ENCODE assay signal across 15 cellular contexts in the genomic region with DNA sequence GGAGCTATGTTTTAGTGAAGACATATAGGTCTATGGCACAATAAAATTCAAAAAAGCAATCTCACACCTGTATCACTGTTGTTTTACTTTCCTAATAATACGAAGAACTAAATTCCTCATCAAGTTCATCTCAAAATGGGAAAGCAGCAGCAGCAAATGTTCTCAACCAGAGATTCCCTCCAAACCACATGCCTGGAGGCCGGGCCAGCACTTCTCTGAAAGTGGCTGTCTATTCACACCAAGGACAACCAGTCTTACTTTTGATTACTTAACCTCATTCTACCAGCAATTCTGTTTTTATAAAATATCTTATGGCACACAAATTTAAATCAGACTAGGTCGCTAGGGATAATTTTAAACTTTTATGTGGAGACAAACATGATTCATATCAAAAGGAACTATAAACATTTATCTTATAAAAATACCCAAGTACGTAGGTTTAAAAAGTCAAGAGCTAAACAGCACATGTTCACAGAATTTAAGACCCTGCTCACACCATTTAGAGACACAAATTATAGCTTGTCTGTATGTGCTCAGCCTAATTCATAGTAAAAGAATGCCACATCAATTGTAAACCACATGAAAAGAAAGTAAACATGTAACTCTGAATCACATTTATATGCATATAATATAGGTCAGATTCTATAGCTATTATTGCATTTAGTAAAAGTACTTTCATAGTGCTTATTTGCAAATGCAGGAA. TPM values are rescaled to one million over a fixed set of nuclear protein-coding genes. Genes with fewer than 3 reads are reported as not detected.
DNase-seq lines count a peak whose midpoint lies in the region; ATAC-seq and TF ChIP-seq lines count a peak whose summit lies in the region.
"Had no signal": no experiment of that assay in that cellular context is flagged by ENCODE, and none has a peak within 500 bp of the region (broad histone marks: within the 10 kb centered on the region; RNA-seq: fewer than 3 reads in every experiment).

No MANE protein-coding gene starts in this region.

- TF ChIP-seq POLR2A in gastroesophageal sphincter (IDR thresholded peaks at IDR 0.05) = no peak

- CTCF ChIA-PET in WTC11 (lab: Charles Lee) = interaction anchor here (0.8 to 2.1 kb wide), 6 partner anchors 10 to 106 kb away, joined by 3 to 9 read pairs (median 4); no protein-coding TSS in a partner anchor
- CTCF ChIA-PET in activated CD4-positive, alpha-beta memory T cell treated with anti-CD3 and anti-CD28 coated beads for 36 hours (lab: Charles Lee) = interaction anchor here (1.1 to 3.2 kb wide), 2 partner anchors 12 to 45 kb away, joined by 3 to 15 read pairs; no protein-coding TSS in a partner anchor

- H3K27me3 ChIP-seq in gastroesophageal sphincter = no peaks in the 10 kb centered on the region

- H3K4me1 ChIP-seq in gastroesophageal sphincter = peaks cover 4 to 61% (median 14%) of the 10 kb centered on the region in 3 donors

- no peaks in the 10 kb centered on the region for H3K27me3 Mint-ChIP-seq in activated naive CD4-positive, alpha-beta T cell treated with anti-CD3 and anti-CD28 coated beads, Interleukin-2, amount 50 U/mL, for 24 hours
- H3K27me3 Mint-ChIP-seq in WTC11 (ENCODE audit: low read depth) = no peaks in the 10 kb centered on the region
- no peaks in the 10 kb centered on the region for H3K27me3 Mint-ChIP-seq in activated CD4-positive, alpha-beta memory T cell treated with anti-CD3 and anti-CD28 coated beads for 36 hours
- H3K27me3 Mint-ChIP-seq in type B pancreatic cell = no peaks in the 10 kb centered on the region
- H3K27me3 Mint-ChIP-seq: activated CD8-positive, alpha-beta memory T cell treated with anti-CD3 and anti-CD28 coated beads, Interleukin-2, amount 10 ng/mL, durations not matched to agents 7 days and 5 days had no signal

- WGBS in gastroesophageal sphincter (ENCODE audit: low coverage in 1 of 2), 2 donors = 33 to 49% methylated on average over 3 of the region's 4 CpGs

- no peak for TF ChIP-seq EP300 in gastroesophageal sphincter (IDR thresholded peaks at IDR 0.05)

- peak overlapping the region in 3 of 4 donors; percentile 38 to 50 (median 41) for H3K27ac ChIP-seq in gastroesophageal sphincter
- H3K27ac ChIP-seq: epithelial cell of prostate had no signal

- H3K36me3 Mint-ChIP-seq in activated naive CD4-positive, alpha-beta T cell treated with anti-CD3 and anti-CD28 coated beads, Interleukin-2, amount 50 U/mL, for 24 hours = peaks cover 5% of the 10 kb centered on the region
- H3K36me3 Mint-ChIP-seq in WTC11 (no peaks in the 10 kb centered on the region), type B pancreatic cell (no peaks in the 10 kb centered on the region)
- no peaks in the 10 kb centered on the region for H3K36me3 Mint-ChIP-seq in activated CD4-positive, alpha-beta memory T cell treated with anti-CD3 and anti-CD28 coated beads for 36 hours

- H3K9me3 Mint-ChIP-seq in activated naive CD4-positive, alpha-beta T cell treated with anti-CD3 and anti-CD28 coated beads, Interleukin-2, amount 50 U/mL, for 24 hours = no peaks in the 10 kb centered on the region
- H3K9me3 Mint-ChIP-seq in WTC11 = no peaks in the 10 kb centered on the region
- no peaks in the 10 kb centered on the region for H3K9me3 Mint-ChIP-seq in activated CD4-positive, alpha-beta memory T cell treated with anti-CD3 and anti-CD28 coated beads for 36 hours
- no peaks in the 10 kb centered on the region for H3K9me3 Mint-ChIP-seq in type B pancreatic cell
- H3K9me3 Mint-ChIP-seq: T-helper 2 cell treated with Interferon-gamma antibody and Interleukin-4, amounts not matched to agents 5 μg/mL and 100 μg/mL, for 36 hours had no signal

- DNase-seq in activated naive CD4-positive, alpha-beta T cell treated with Interleukin-2 at 50 U/mL for 16 hours = no peak
- DNase-seq in WTC11 (ENCODE audit: low spot score) (no peak), NCI-H2171 (lab: John Stamatoyannopoulos, UW) (no peak), type B pancreatic cell (ENCODE audit: extremely low spot score, unreplicated experiment) (no peak)
- no peak for DNase-seq in activated CD4-positive, alpha-beta memory T cell treated with anti-CD3 and anti-CD28 coated beads for 36 hours
- DNase-seq: ACHN; activated CD8-positive, alpha-beta memory T cell treated with anti-CD3 and anti-CD28 coated beads, Interleukin-2, amount 10 ng/mL, durations not matched to agents 7 days and 5 days; kidney; NCI-H187 treated with DMSO at 0.1 percent for 48 hours; NK-92 treated with Interleukin-12 subunit alpha and Interleukin-12 subunit beta, amount 100 ng/mL, for 24 hours had no signal

- no peaks in the 10 kb centered on the region for H3K36me3 ChIP-seq in gastroesophageal sphincter

- POLR2A ChIA-PET in WTC11 (lab: Charles Lee) = interaction anchor here (0.9 to 1.0 kb wide), 2 partner anchors 37 to 45 kb away, joined by 3 read pairs; no protein-coding TSS in a partner anchor
- POLR2A ChIA-PET in activated CD4-positive, alpha-beta memory T cell treated with anti-CD3 and anti-CD28 coated beads for 36 hours (lab: Charles Lee) = interaction anchor here (0.6 to 0.9 kb wide), 2 partner anchors 46 to 142 kb away, joined by 3 read pairs; no protein-coding TSS in a partner anchor

- ATAC-seq in WTC11 (no peak), gastroesophageal sphincter (no peak), HG03025 (IDR thresholded peaks at IDR 0.05; ENCODE audit: low FRiP score, unreplicated experiment) (no peak)
- ATAC-seq: activated CD8-positive, alpha-beta memory T cell treated with anti-CD3 and anti-CD28 coated beads, Interleukin-2, amount 10 ng/mL, durations not matched to agents 7 days and 5 days had no signal

- peak overlapping the region; percentile 79 for H3K27ac Mint-ChIP-seq in activated naive CD4-positive, alpha-beta T cell treated with anti-CD3 and anti-CD28 coated beads, Interleukin-2, amount 50 U/mL, for 24 hours
- peak overlapping the region; percentile 80 for H3K27ac Mint-ChIP-seq in WTC11
- H3K27ac Mint-ChIP-seq in activated CD4-positive, alpha-beta memory T cell treated with anti-CD3 and anti-CD28 coated beads for 36 hours = no peak overlapping the region
- H3K27ac Mint-ChIP-seq in type B pancreatic cell = no peak overlapping the region
- H3K27ac Mint-ChIP-seq: activated CD8-positive, alpha-beta memory T cell treated with anti-CD3 and anti-CD28 coated beads, Interleukin-2, amount 10 ng/mL, durations not matched to agents 7 days and 5 days; T-helper 2 cell treated with Interferon-gamma antibody and Interleukin-4, amounts not matched to agents 5 μg/mL and 100 μg/mL, for 36 hours had no signal

- H3K9me3 ChIP-seq in gastroesophageal sphincter = no peaks in the 10 kb centered on the region

- intact Hi-C loops in activated CD4-positive, alpha-beta memory T cell treated with anti-CD3 and anti-CD28 coated beads for 36 hours (cut with micrococcal nuclease) = no loop called here

- H3K4me3 ChIP-seq in gastroesophageal sphincter = no peak overlapping the region

- TF ChIP-seq CTCF in WTC11 (IDR thresholded peaks at IDR 0.05) = no peak
- no peak for TF ChIP-seq CTCF in gastroesophageal sphincter (IDR thresholded peaks at IDR 0.05)
- TF ChIP-seq CTCF in type B pancreatic cell (conservative IDR thresholded peaks at IDR 0.05) = no peak

- peak overlapping the region; percentile 33 for H3K4me3 Mint-ChIP-seq in activated naive CD4-positive, alpha-beta T cell treated with anti-CD3 and anti-CD28 coated beads, Interleukin-2, amount 50 U/mL, for 24 hours
- H3K4me3 Mint-ChIP-seq in WTC11 (no peak overlapping the region), type B pancreatic cell (no peak overlapping the region)
- no peak overlapping the region for H3K4me3 Mint-ChIP-seq in activated CD4-positive, alpha-beta memory T cell treated with anti-CD3 and anti-CD28 coated beads for 36 hours
- H3K4me3 Mint-ChIP-seq: activated CD8-positive, alpha-beta memory T cell treated with anti-CD3 and anti-CD28 coated beads, Interleukin-2, amount 10 ng/mL, durations not matched to agents 7 days and 5 days; T-helper 2 cell treated with Interferon-gamma antibody and Interleukin-4, amounts not matched to agents 5 μg/mL and 100 μg/mL, for 36 hours had no signal

- peaks cover 38% of the 10 kb centered on the region for H3K4me1 Mint-ChIP-seq in activated naive CD4-positive, alpha-beta T cell treated with anti-CD3 and anti-CD28 coated beads, Interleukin-2, amount 50 U/mL, for 24 hours
- H3K4me1 Mint-ChIP-seq in WTC11 = peaks cover 51% of the 10 kb centered on the region
- H3K4me1 Mint-ChIP-seq in activated CD4-positive, alpha-beta memory T cell treated with anti-CD3 and anti-CD28 coated beads for 36 hours (ENCODE audit: low read depth) = peaks cover 26% of the 10 kb centered on the region
- H3K4me1 Mint-ChIP-seq in type B pancreatic cell (ENCODE audit: unreplicated experiment) = peaks cover 5% of the 10 kb centered on the region

TF ChIP-seq in WTC11, 78 proteins besides CTCF, POLR2A, EP300 and RAD21 (continues in another document):
- TF ChIP-seq NR1H2 (CRISPR knock-in tag; IDR thresholded peaks at IDR 0.05) = no peak
- TF ChIP-seq, protein P1, sequence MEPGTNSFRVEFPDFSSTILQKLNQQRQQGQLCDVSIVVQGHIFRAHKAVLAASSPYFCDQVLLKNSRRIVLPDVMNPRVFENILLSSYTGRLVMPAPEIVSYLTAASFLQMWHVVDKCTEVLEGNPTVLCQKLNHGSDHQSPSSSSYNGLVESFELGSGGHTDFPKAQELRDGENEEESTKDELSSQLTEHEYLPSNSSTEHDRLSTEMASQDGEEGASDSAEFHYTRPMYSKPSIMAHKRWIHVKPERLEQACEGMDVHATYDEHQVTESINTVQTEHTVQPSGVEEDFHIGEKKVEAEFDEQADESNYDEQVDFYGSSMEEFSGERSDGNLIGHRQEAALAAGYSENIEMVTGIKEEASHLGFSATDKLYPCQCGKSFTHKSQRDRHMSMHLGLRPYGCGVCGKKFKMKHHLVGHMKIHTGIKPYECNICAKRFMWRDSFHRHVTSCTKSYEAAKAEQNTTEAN (CRISPR knock-in tag; IDR thresholded peaks at IDR 0.05) = no peak
- TF ChIP-seq, protein P2, sequence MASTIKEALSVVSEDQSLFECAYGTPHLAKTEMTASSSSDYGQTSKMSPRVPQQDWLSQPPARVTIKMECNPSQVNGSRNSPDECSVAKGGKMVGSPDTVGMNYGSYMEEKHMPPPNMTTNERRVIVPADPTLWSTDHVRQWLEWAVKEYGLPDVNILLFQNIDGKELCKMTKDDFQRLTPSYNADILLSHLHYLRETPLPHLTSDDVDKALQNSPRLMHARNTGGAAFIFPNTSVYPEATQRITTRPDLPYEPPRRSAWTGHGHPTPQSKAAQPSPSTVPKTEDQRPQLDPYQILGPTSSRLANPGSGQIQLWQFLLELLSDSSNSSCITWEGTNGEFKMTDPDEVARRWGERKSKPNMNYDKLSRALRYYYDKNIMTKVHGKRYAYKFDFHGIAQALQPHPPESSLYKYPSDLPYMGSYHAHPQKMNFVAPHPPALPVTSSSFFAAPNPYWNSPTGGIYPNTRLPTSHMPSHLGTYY (CRISPR knock-in tag; IDR thresholded peaks at IDR 0.05) = no peak
- TF ChIP-seq OVOL2 (CRISPR knock-in tag; IDR thresholded peaks at IDR 0.05; ENCODE audit: borderline replicate concordance) = no peak

RNA-seq across cellular contexts. Expression of gene RRAS2, which starts 46.1 kb away (rescaled TPM):
- total RNA-seq in WTC11 (2021) (161 to 164 TPM (median 164 TPM) in 3 replicates), gastroesophageal sphincter (100 to 1,000 TPM in 1 of 4 donors, 10 to 100 TPM in 3; 44.0 to 110 (median 69.5) TPM), type B pancreatic cell (ENCODE audit: low replicate concordance) (36.0 and 41.2 TPM in 2 replicates)
- 10 to 100 TPM; 37.7 to 39.5 TPM for total RNA-seq in activated CD4-positive, alpha-beta memory T cell treated with anti-CD3 and anti-CD28 coated beads for 36 hours

Comparison
In these comparisons a context has a peak if more than half of its experiments do, and no peak if none do; other contexts are left out.
1. H3K27ac Mint-ChIP-seq: peak in activated naive CD4-positive, alpha-beta T cell treated with anti-CD3 and anti-CD28 coated beads, Interleukin-2, amount 50 U/mL, for 24 hours (single experiment) and WTC11 (single experiment); none in activated CD4-positive, alpha-beta memory T cell treated with anti-CD3 and anti-CD28 coated beads for 36 hours (single experiment) and type B pancreatic cell (single experiment).